In genomic region chr17:390025-390424, GRCh38 we compare ENCODE assay signal across 26 cellular contexts.
"Had no signal": no experiment of that assay in that cellular context is flagged by ENCODE, and none has a peak within 500 bp of the region (broad histone marks: within the 10 kb centered on the region; RNA-seq: fewer than 3 reads in every experiment).

No MANE protein-coding gene starts in this region.

- H3K9ac ChIP-seq: neural progenitor cell had no signal

- H3K4me3 Mint-ChIP-seq: naive thymus-derived CD8-positive, alpha-beta T cell; nephron; neural progenitor cell; stimulated activated memory B cell treated with anti-CD40 and anti-IgM and Interleukin-4, amounts not matched to agents 10 μg/mL and 1 μg/mL and 100 μg/mL, for 72 hours; stimulated activated naive CD8-positive, alpha-beta T cell treated with anti-CD3 and anti-CD28 coated beads, Interleukin-15, amount 100 ng/mL, for 72 hours; type B pancreatic cell had no signal

- H3K27ac Mint-ChIP-seq: neural progenitor cell; stimulated activated memory B cell treated with anti-CD40 and anti-IgM and Interleukin-4, amounts not matched to agents 10 μg/mL and 1 μg/mL and 100 μg/mL, for 72 hours; stimulated activated naive CD8-positive, alpha-beta T cell treated with anti-CD3 and anti-CD28 coated beads, Interleukin-15, amount 100 ng/mL, for 72 hours; type B pancreatic cell had no signal

- ATAC-seq: heart right ventricle; left lobe of liver; lower lobe of right lung; naive thymus-derived CD8-positive, alpha-beta T cell; right cardiac atrium; stimulated activated memory B cell treated with anti-CD40 and anti-IgM and Interleukin-4, amounts not matched to agents 10 μg/mL and 1 μg/mL and 100 μg/mL, for 72 hours; stimulated activated naive CD8-positive, alpha-beta T cell treated with anti-CD3 and anti-CD28 coated beads, Interleukin-15, amount 100 ng/mL, for 72 hours had no signal

- H3K36me3 Mint-ChIP-seq: naive thymus-derived CD8-positive, alpha-beta T cell; neural progenitor cell; stimulated activated memory B cell treated with anti-CD40 and anti-IgM and Interleukin-4, amounts not matched to agents 10 μg/mL and 1 μg/mL and 100 μg/mL, for 72 hours; type B pancreatic cell had no signal

- H3K9me3 Mint-ChIP-seq: naive thymus-derived CD8-positive, alpha-beta T cell; nephron; stimulated activated memory B cell treated with anti-CD40 and anti-IgM and Interleukin-4, amounts not matched to agents 10 μg/mL and 1 μg/mL and 100 μg/mL, for 72 hours; stimulated activated naive CD8-positive, alpha-beta T cell treated with anti-CD3 and anti-CD28 coated beads, Interleukin-15, amount 100 ng/mL, for 72 hours; type B pancreatic cell had no signal

- DNase-seq: heart right ventricle; islet precursor cell; lower lobe of right lung; mammary epithelial cell; mesenchymal stem cell; naive thymus-derived CD8-positive, alpha-beta T cell; ovary; retina; right cardiac atrium; stimulated activated CD4-positive, alpha-beta T cell treated with anti-CD3 and anti-CD28 coated beads, Interleukin-1b, Interleukin-23, amount 100 ng/mL, for 48 hours; stimulated activated CD4-positive, alpha-beta T cell treated with anti-CD3 and anti-CD28 coated beads, Interleukin-2, amount 100 ng/mL, for 48 hours; stimulated activated CD4-positive, alpha-beta T cell treated with anti-CD3 and anti-CD28 coated beads, Interleukin-4, amount 100 ng/mL, for 4 hours; stimulated activated CD8-positive, alpha-beta memory T cell treated with anti-CD3 and anti-CD28 coated beads, Interleukin-4, amount 100 ng/mL, for 48 hours; stimulated activated naive CD4-positive, alpha-beta T cell treated with Interleukin-2 at 50 U/mL for 16 hours; stimulated activated naive CD8-positive, alpha-beta T cell treated with anti-CD3 and anti-CD28 coated beads, Interleukin-15, amount 100 ng/mL, for 72 hours; substantia nigra; uterus had no signal

- H2AFZ ChIP-seq: hepatocyte, neural progenitor cell had no signal

- H3K79me2 ChIP-seq: hepatocyte had no signal

- H3K4me3 ChIP-seq: heart right ventricle, hepatocyte, lower lobe of right lung, neural progenitor cell, ovary, prostate gland, smooth muscle cell, tibial nerve, uterus had no signal

- H3K9me3 ChIP-seq: lower lobe of right lung, ovary, prostate gland, uterus had no signal

- H3K27me3 ChIP-seq: hepatocyte, ovary had no signal

- H3K27ac ChIP-seq: heart right ventricle, hepatocyte, lower lobe of right lung, neural progenitor cell, ovary, prostate gland, tibial nerve, uterus had no signal

- H3K36me3 ChIP-seq: heart right ventricle, lower lobe of right lung, neural progenitor cell, ovary, prostate gland, tibial nerve, uterus had no signal

- H3K4me1 ChIP-seq: prostate gland had no signal

- H3K4me2 ChIP-seq: hepatocyte, neural progenitor cell, smooth muscle cell had no signal
